Comparison of ENCODE assay signal across 14 cellular contexts in the genomic region with DNA sequence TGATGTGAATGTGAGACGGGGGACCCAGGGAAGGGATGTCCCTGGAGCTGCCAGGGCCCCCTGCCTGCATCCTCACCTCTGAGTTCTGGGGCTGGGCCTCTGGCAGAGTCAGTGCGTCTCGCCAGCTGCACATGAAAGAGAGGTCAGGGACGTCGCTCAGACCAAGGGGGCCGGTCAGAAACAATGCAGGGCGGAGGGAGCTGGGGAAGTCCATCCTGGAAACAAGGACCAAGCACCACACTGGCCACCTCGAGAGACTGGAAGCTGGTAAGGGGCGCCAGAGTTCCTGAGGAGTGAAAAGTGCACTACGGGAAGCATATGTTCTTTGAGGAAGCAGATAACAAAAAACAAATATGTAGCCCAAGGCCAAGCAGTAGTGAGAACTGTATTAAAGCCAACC. TPM values are rescaled to one million over a fixed set of nuclear protein-coding genes. Genes with fewer than 3 reads are reported as not detected.
DNase-seq lines count a peak whose midpoint lies in the region; ATAC-seq and TF ChIP-seq lines count a peak whose summit lies in the region.
"Had no signal": no experiment of that assay in that cellular context is flagged by ENCODE, and none has a peak within 500 bp of the region (broad histone marks: within the 10 kb centered on the region; RNA-seq: fewer than 3 reads in every experiment).

No MANE protein-coding gene starts in this region.

- H3K9ac ChIP-seq in smooth muscle cell (ENCODE audit: low read depth): no peak overlapping the region

- H2AFZ ChIP-seq in smooth muscle cell (ENCODE audit: low read depth): no peak overlapping the region

- H3K9me3 ChIP-seq in smooth muscle cell (replicated peaks; ENCODE audit: low read depth): no peaks in the 10 kb centered on the region

- peaks cover 13% of the 10 kb centered on the region for H3K4me1 Mint-ChIP-seq in activated CD8-positive, alpha-beta memory T cell treated with anti-CD3 and anti-CD28 coated beads, Interleukin-2, amount 10 ng/mL, durations not matched to agents 7 days and 5 days
- H3K4me1 Mint-ChIP-seq in activated CD8-positive, alpha-beta T cell treated with anti-CD3 and anti-CD28 coated beads, Interleukin-2, amount 10 ng/mL, durations not matched to agents 7 days and 5 days (ENCODE audit: low read depth): peaks cover 25% of the 10 kb centered on the region
- peaks cover 19 to 33% of the 10 kb centered on the region in 2 donors for H3K4me1 Mint-ChIP-seq in immature natural killer cell
- peaks cover 21% of the 10 kb centered on the region for H3K4me1 Mint-ChIP-seq in stimulated activated effector memory CD8-positive, alpha-beta T cell treated with anti-CD3 and anti-CD28 coated beads, Interleukin-12 subunit alpha, Interleukin-12 subunit beta, amount 100 ng/mL, for 72 hours

- H3K4me3 ChIP-seq in smooth muscle cell: no peak overlapping the region

- H3F3A ChIP-seq in smooth muscle cell (ENCODE audit: low read depth): no peaks in the 10 kb centered on the region

- ATAC-seq in activated CD8-positive, alpha-beta memory T cell treated with anti-CD3 and anti-CD28 coated beads, Interleukin-2, amount 10 ng/mL, durations not matched to agents 7 days and 5 days: no peak
- no peak for ATAC-seq in activated CD8-positive, alpha-beta T cell treated with anti-CD3 and anti-CD28 coated beads, Interleukin-2, amount 10 ng/mL, durations not matched to agents 7 days and 5 days
- no peak for ATAC-seq in stimulated activated effector memory CD8-positive, alpha-beta T cell treated with anti-CD3 and anti-CD28 coated beads, Interleukin-12 subunit alpha, Interleukin-12 subunit beta, amount 100 ng/mL, for 72 hours
- ATAC-seq in GM18520 (IDR thresholded peaks at IDR 0.05; ENCODE audit: unreplicated experiment) (no peak), HG03095 (IDR thresholded peaks at IDR 0.05; ENCODE audit: unreplicated experiment) (no peak)

- no peak overlapping the region for H3K27ac ChIP-seq in smooth muscle cell (ENCODE audit: low read depth)
- H3K27ac ChIP-seq: epithelial cell of prostate had no signal

- CTCF ChIA-PET in activated CD8-positive, alpha-beta memory T cell treated with anti-CD3 and anti-CD28 coated beads, Interleukin-2, amount 10 ng/mL, durations not matched to agents 7 days and 5 days (lab: Charles Lee): interaction anchor here (1.2 to 7.6 kb wide), 3 partner anchors 10 to 99 kb away, joined by 3 to 143 read pairs (median 3); no protein-coding TSS in a partner anchor
- CTCF ChIA-PET in activated CD8-positive, alpha-beta T cell treated with anti-CD3 and anti-CD28 coated beads, Interleukin-2, amount 10 ng/mL, durations not matched to agents 7 days and 5 days (lab: Charles Lee): interaction anchor here (0.9 kb wide), 1 partner anchor 96 kb away, joined by 3 read pairs; no protein-coding TSS in a partner anchor

- no peaks in the 10 kb centered on the region for H3K9me3 Mint-ChIP-seq in activated CD8-positive, alpha-beta memory T cell treated with anti-CD3 and anti-CD28 coated beads, Interleukin-2, amount 10 ng/mL, durations not matched to agents 7 days and 5 days (ENCODE audit: low read depth)
- no peaks in the 10 kb centered on the region for H3K9me3 Mint-ChIP-seq in activated CD8-positive, alpha-beta T cell treated with anti-CD3 and anti-CD28 coated beads, Interleukin-2, amount 10 ng/mL, durations not matched to agents 7 days and 5 days (ENCODE audit: insufficient read depth)
- no peaks in the 10 kb centered on the region for H3K9me3 Mint-ChIP-seq in immature natural killer cell
- H3K9me3 Mint-ChIP-seq in stimulated activated effector memory CD8-positive, alpha-beta T cell treated with anti-CD3 and anti-CD28 coated beads, Interleukin-12 subunit alpha, Interleukin-12 subunit beta, amount 100 ng/mL, for 72 hours: no peaks in the 10 kb centered on the region

- H3K27ac Mint-ChIP-seq in activated CD8-positive, alpha-beta memory T cell treated with anti-CD3 and anti-CD28 coated beads, Interleukin-2, amount 10 ng/mL, durations not matched to agents 7 days and 5 days: no peak overlapping the region
- peak overlapping the region; percentile 55 for H3K27ac Mint-ChIP-seq in activated CD8-positive, alpha-beta T cell treated with anti-CD3 and anti-CD28 coated beads, Interleukin-2, amount 10 ng/mL, durations not matched to agents 7 days and 5 days
- peak overlapping the region in 2 of 6 donors; percentile 75 for H3K27ac Mint-ChIP-seq in immature natural killer cell
- no peak overlapping the region for H3K27ac Mint-ChIP-seq in stimulated activated effector memory CD8-positive, alpha-beta T cell treated with anti-CD3 and anti-CD28 coated beads, Interleukin-12 subunit alpha, Interleukin-12 subunit beta, amount 100 ng/mL, for 72 hours

- H3K27me3 Mint-ChIP-seq in activated CD8-positive, alpha-beta memory T cell treated with anti-CD3 and anti-CD28 coated beads, Interleukin-2, amount 10 ng/mL, durations not matched to agents 7 days and 5 days: no peaks in the 10 kb centered on the region
- no peaks in the 10 kb centered on the region for H3K27me3 Mint-ChIP-seq in activated CD8-positive, alpha-beta T cell treated with anti-CD3 and anti-CD28 coated beads, Interleukin-2, amount 10 ng/mL, durations not matched to agents 7 days and 5 days (ENCODE audit: low read depth)
- H3K27me3 Mint-ChIP-seq in immature natural killer cell (ENCODE audit: low read depth in 3 of 3): peaks cover 0 to 2% (median 2%) of the 10 kb centered on the region in 3 donors

- peak overlapping the region; percentile 95 for H3K4me3 Mint-ChIP-seq in activated CD8-positive, alpha-beta memory T cell treated with anti-CD3 and anti-CD28 coated beads, Interleukin-2, amount 10 ng/mL, durations not matched to agents 7 days and 5 days
- peak overlapping the region; percentile 94 for H3K4me3 Mint-ChIP-seq in activated CD8-positive, alpha-beta T cell treated with anti-CD3 and anti-CD28 coated beads, Interleukin-2, amount 10 ng/mL, durations not matched to agents 7 days and 5 days
- peak overlapping the region; percentile 70 to 96 (median 94) for H3K4me3 Mint-ChIP-seq in immature natural killer cell
- H3K4me3 Mint-ChIP-seq in stimulated activated effector memory CD8-positive, alpha-beta T cell treated with anti-CD3 and anti-CD28 coated beads, Interleukin-12 subunit alpha, Interleukin-12 subunit beta, amount 100 ng/mL, for 72 hours: peak overlapping the region; percentile 90

- H3K27me3 ChIP-seq in smooth muscle cell (ENCODE audit: low read depth): no peaks in the 10 kb centered on the region

- no peak for TF ChIP-seq CTCF in smooth muscle cell (IDR thresholded peaks at IDR 0.05; ENCODE audit: borderline replicate concordance, insufficient read depth, poor library complexity, severe bottlenecking)

- DNase-seq in activated CD8-positive, alpha-beta memory T cell treated with anti-CD3 and anti-CD28 coated beads, Interleukin-2, amount 10 ng/mL, durations not matched to agents 7 days and 5 days: no peak
- no peak for DNase-seq in activated CD8-positive, alpha-beta memory T cell treated with anti-CD3 and anti-CD28 coated beads for 24 hours
- DNase-seq in activated CD8-positive, alpha-beta T cell treated with anti-CD3 and anti-CD28 coated beads, Interleukin-2, amount 10 ng/mL, durations not matched to agents 7 days and 5 days: no peak
- DNase-seq in immature natural killer cell (no peak), smooth muscle cell (lab: John Stamatoyannopoulos, UW; ENCODE audit: unreplicated experiment) (no peak)
- no peak for DNase-seq in stimulated activated effector memory CD8-positive, alpha-beta T cell treated with anti-CD3 and anti-CD28 coated beads, Interleukin-12 subunit alpha, Interleukin-12 subunit beta, amount 100 ng/mL, for 72 hours (ENCODE audit: low spot score in 2 of 2)
- DNase-seq: activated CD4-positive, CD25-positive, alpha-beta regulatory T cell treated with anti-CD3 and anti-CD28 coated beads, Interleukin-2, amount 50 U/mL, for 72 hours; NCI-H1417 treated with DMSO at 0.1 percent for 48 hours; SHP77 had no signal

- POLR2A ChIA-PET in activated CD8-positive, alpha-beta T cell treated with anti-CD3 and anti-CD28 coated beads, Interleukin-2, amount 10 ng/mL, durations not matched to agents 7 days and 5 days (lab: Charles Lee): no interaction called here

- no peaks in the 10 kb centered on the region for H3K36me3 ChIP-seq in smooth muscle cell (ENCODE audit: low read depth)

- H3K4me1 ChIP-seq in smooth muscle cell (ENCODE audit: low read depth): peaks cover 5% of the 10 kb centered on the region

- H3K36me3 Mint-ChIP-seq in activated CD8-positive, alpha-beta memory T cell treated with anti-CD3 and anti-CD28 coated beads, Interleukin-2, amount 10 ng/mL, durations not matched to agents 7 days and 5 days: peaks cover 16% of the 10 kb centered on the region
- H3K36me3 Mint-ChIP-seq in activated CD8-positive, alpha-beta T cell treated with anti-CD3 and anti-CD28 coated beads, Interleukin-2, amount 10 ng/mL, durations not matched to agents 7 days and 5 days (ENCODE audit: low read depth): peaks cover 24% of the 10 kb centered on the region
- H3K36me3 Mint-ChIP-seq in immature natural killer cell: peaks cover 0 to 9% (median 6%) of the 10 kb centered on the region in 3 donors
- H3K36me3 Mint-ChIP-seq in stimulated activated effector memory CD8-positive, alpha-beta T cell treated with anti-CD3 and anti-CD28 coated beads, Interleukin-12 subunit alpha, Interleukin-12 subunit beta, amount 100 ng/mL, for 72 hours: peaks cover 28% of the 10 kb centered on the region

- H3K4me2 ChIP-seq in smooth muscle cell: no peak overlapping the region

- 99% methylated on average over 10 of the region's 10 CpGs for WGBS in smooth muscle cell (ENCODE audit: low lambda C conversion rate)

- H4K20me1 ChIP-seq in smooth muscle cell (ENCODE audit: low read depth): no peaks in the 10 kb centered on the region

- peaks cover 24% of the 10 kb centered on the region for H3K79me2 ChIP-seq in smooth muscle cell (ENCODE audit: low read depth)

RNA-seq across cellular contexts. Expression of a gene that starts 2.1 kb away (rescaled TPM):
- 10 to 100 TPM; 52.7 to 58.1 TPM for total RNA-seq in activated CD8-positive, alpha-beta memory T cell treated with anti-CD3 and anti-CD28 coated beads, Interleukin-2, amount 10 ng/mL, durations not matched to agents 7 days and 5 days
- 10 to 100 TPM; 53.4 to 62.3 TPM for total RNA-seq in activated CD8-positive, alpha-beta T cell treated with anti-CD3 and anti-CD28 coated beads, Interleukin-2, amount 10 ng/mL, durations not matched to agents 7 days and 5 days
- polyA plus RNA-seq in immature natural killer cell: 1 to 10 TPM; 3.3 to 8.6 (median 8.2) TPM
- 13.3 and 17.1 TPM in 2 replicates for total RNA-seq in smooth muscle cell
- 35.5 and 37.3 TPM in 2 replicates for polyA plus RNA-seq in smooth muscle cell

RNA-seq across cellular contexts. Expression of a gene that starts 6.2 kb away (rescaled TPM):
- not detected for total RNA-seq in activated CD8-positive, alpha-beta memory T cell treated with anti-CD3 and anti-CD28 coated beads, Interleukin-2, amount 10 ng/mL, durations not matched to agents 7 days and 5 days
- under 1 TPM in 1 of 2 experiments, not detected in 1; 0.18 TPM for total RNA-seq in activated CD8-positive, alpha-beta T cell treated with anti-CD3 and anti-CD28 coated beads, Interleukin-2, amount 10 ng/mL, durations not matched to agents 7 days and 5 days
- polyA plus RNA-seq in immature natural killer cell (under 1 TPM in 1 of 3 donors, not detected in 2; 0.46 TPM), smooth muscle cell (0.48 TPM in 1 of 2 replicates, not detected in the other)
- total RNA-seq in smooth muscle cell: not detected in 2 replicates
- total RNA-seq: HT1080 had no signal
- polyA plus RNA-seq: AG04450 had no signal

RNA-seq across cellular contexts. Expression of a gene that starts 39.7 kb away (rescaled TPM):
- not detected for total RNA-seq in activated CD8-positive, alpha-beta memory T cell treated with anti-CD3 and anti-CD28 coated beads, Interleukin-2, amount 10 ng/mL, durations not matched to agents 7 days and 5 days
- not detected for total RNA-seq in activated CD8-positive, alpha-beta T cell treated with anti-CD3 and anti-CD28 coated beads, Interleukin-2, amount 10 ng/mL, durations not matched to agents 7 days and 5 days
- polyA plus RNA-seq in immature natural killer cell (1 to 10 TPM in 1 of 3 donors, not detected in 2; 2.6 TPM), smooth muscle cell (0.06 TPM in 1 of 2 replicates, not detected in the other)
- total RNA-seq in smooth muscle cell: 0.09 TPM in 1 of 2 replicates, not detected in the other
- total RNA-seq: HT1080 had no signal
- polyA plus RNA-seq: AG04450 had no signal

RNA-seq across cellular contexts. Expression of a gene that starts 39.8 kb away (rescaled TPM):
- 10 to 100 TPM; 10.4 to 17.2 TPM for total RNA-seq in activated CD8-positive, alpha-beta memory T cell treated with anti-CD3 and anti-CD28 coated beads, Interleukin-2, amount 10 ng/mL, durations not matched to agents 7 days and 5 days
- total RNA-seq in activated CD8-positive, alpha-beta T cell treated with anti-CD3 and anti-CD28 coated beads, Interleukin-2, amount 10 ng/mL, durations not matched to agents 7 days and 5 days: 10 to 100 TPM; 10.4 to 12.3 TPM
- polyA plus RNA-seq in immature natural killer cell (10 to 100 TPM in 2 of 3 donors, 1 to 10 TPM in 1; 6.9 to 13.8 (median 12.2) TPM), smooth muscle cell (15.4 and 20.4 TPM in 2 replicates)
- 27.3 and 32.6 TPM in 2 replicates for total RNA-seq in smooth muscle cell

RNA-seq across cellular contexts. Expression of a gene that starts 55.0 kb away (rescaled TPM):
- total RNA-seq in activated CD8-positive, alpha-beta memory T cell treated with anti-CD3 and anti-CD28 coated beads, Interleukin-2, amount 10 ng/mL, durations not matched to agents 7 days and 5 days: not detected
- total RNA-seq in activated CD8-positive, alpha-beta T cell treated with anti-CD3 and anti-CD28 coated beads, Interleukin-2, amount 10 ng/mL, durations not matched to agents 7 days and 5 days: not detected
- polyA plus RNA-seq in immature natural killer cell (not detected), smooth muscle cell (not detected in 2 replicates)
- not detected in 2 replicates for total RNA-seq in smooth muscle cell
- total RNA-seq: HT1080 had no signal
- polyA plus RNA-seq: AG04450 had no signal
